8 cellular contexts compared by ENCODE assay signal in the genomic region with DNA sequence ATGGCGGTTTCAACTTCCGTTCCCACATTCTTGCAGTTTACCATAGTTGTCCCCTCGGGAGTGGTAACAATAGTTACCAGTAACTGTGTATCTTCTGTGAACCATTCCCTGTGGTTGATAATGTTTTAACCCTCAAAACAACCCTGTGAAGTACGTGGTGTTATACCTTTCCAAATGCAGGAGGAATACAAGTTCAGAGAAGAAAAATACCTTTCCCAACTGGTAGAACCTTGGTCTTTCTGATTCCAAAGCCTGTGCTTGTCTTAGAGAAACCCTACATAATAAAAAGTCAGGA. TPM values are rescaled to one million over a fixed set of nuclear protein-coding genes. Genes with fewer than 3 reads are reported as not detected.
DNase-seq lines count a peak whose midpoint lies in the region; ATAC-seq and TF ChIP-seq lines count a peak whose summit lies in the region.

No MANE protein-coding gene starts in this region.

- no peaks in the 10 kb centered on the region for H3K27me3 ChIP-seq in breast epithelium

- peak overlapping the region; percentile 87 to 96 (median 89) for H3K4me3 ChIP-seq in breast epithelium

- H3K36me3 Mint-ChIP-seq in naive B cell: peaks cover 6 to 14% of the 10 kb centered on the region in 2 donors

- H3K4me1 Mint-ChIP-seq in naive B cell: peaks cover 39 to 60% (median 47%) of the 10 kb centered on the region in 3 donors

- H3K4me3 Mint-ChIP-seq in naive B cell: peak overlapping the region; percentile 97 to 100 (median 99)

- no peak for DNase-seq in breast epithelium (ENCODE audit: low spot score in 2 of 2)
- DNase-seq in naive B cell: no peak
- no peak for DNase-seq in HPDE6-E6E7 (ENCODE audit: extremely low spot score)
- DNase-seq in NCI-H1930 (lab: John Stamatoyannopoulos, UW): no peak
- DNase-seq in NCI-H1694 treated with DMSO at 0.1 percent for 48 hours (lab: John Stamatoyannopoulos, UW): no peak

- no peaks in the 10 kb centered on the region for H3K9me3 ChIP-seq in breast epithelium

- ATAC-seq in GM18870 (IDR thresholded peaks at IDR 0.05; ENCODE audit: unreplicated experiment) (peak; percentile 37), HG03469 (IDR thresholded peaks at IDR 0.05; ENCODE audit: unreplicated experiment) (peak; percentile 34), naive B cell (ENCODE audit: low read depth in 2 of 2) (peak in 1 of 2 donors; percentile 18), GM18511 (IDR thresholded peaks at IDR 0.05; ENCODE audit: unreplicated experiment) (no peak)

- no peaks in the 10 kb centered on the region for H3K36me3 ChIP-seq in breast epithelium

- H3K27me3 Mint-ChIP-seq in naive B cell: no peaks in the 10 kb centered on the region

- no peaks in the 10 kb centered on the region for H3K9me3 Mint-ChIP-seq in naive B cell

- no peak for TF ChIP-seq POLR2A in breast epithelium (IDR thresholded peaks at IDR 0.05)

- TF ChIP-seq CTCF in breast epithelium (IDR thresholded peaks at IDR 0.05): no peak

- peak overlapping the region; percentile 90 to 95 for H3K27ac ChIP-seq in breast epithelium

- H3K27ac Mint-ChIP-seq in naive B cell: peak overlapping the region; percentile 96 to 99 (median 98)

- H3K4me1 ChIP-seq in breast epithelium: peaks cover 4 to 17% of the 10 kb centered on the region in 2 donors

- intact Hi-C loops in breast epithelium (cut with DNase I; ENCODE audit: low total_unique reads): no loop called here

RNA-seq across cellular contexts. Expression of a gene that starts 0.8 kb away (rescaled TPM):
- total RNA-seq in breast epithelium: 10 to 100 TPM; 47.5 to 66.2 (median 59.0) TPM
- 10 to 100 TPM; 81.5 to 99.9 (median 88.9) TPM for polyA plus RNA-seq in naive B cell (ENCODE audit: low read depth in 6 of 6)

RNA-seq across cellular contexts. Expression of a gene that starts 1.9 kb away (rescaled TPM):
- 10 to 100 TPM; 35.1 to 48.4 (median 37.6) TPM for total RNA-seq in breast epithelium
- 10 to 100 TPM; 67.9 to 98.7 (median 82.6) TPM for polyA plus RNA-seq in naive B cell (ENCODE audit: low read depth in 6 of 6)

RNA-seq across cellular contexts. Expression of a gene that starts 23.3 kb away (rescaled TPM):
- 10 to 100 TPM in 1 of 3 donors, 1 to 10 TPM in 2; 4.4 to 13.6 (median 7.9) TPM for total RNA-seq in breast epithelium
- polyA plus RNA-seq in naive B cell (ENCODE audit: low read depth in 6 of 6): 10 to 100 TPM; 24.3 to 34.9 (median 28.1) TPM
